ENCODE assay signal across 1 cellular context in genomic region chr2:9949239-9949991, GRCh38.
TF ChIP-seq lines count a peak whose summit lies in the region.

No MANE protein-coding gene starts in this region.

TF ChIP-seq in HEK293, 187 proteins besides CTCF, POLR2A, EP300 and RAD21 (continued from another document):
- TF ChIP-seq ZNF362 (tag by site-specific recombination; IDR thresholded peaks at IDR 0.05), result peak; percentile 57; the same call in 1 of the 2 replicates
- TF ChIP-seq ZNF155 (tag by site-specific recombination; IDR thresholded peaks at IDR 0.05), result no peak
- no peak for TF ChIP-seq ZNF692 (tag by site-specific recombination; IDR thresholded peaks at IDR 0.05)
